20 cellular contexts compared by ENCODE assay signal in the genomic region with DNA sequence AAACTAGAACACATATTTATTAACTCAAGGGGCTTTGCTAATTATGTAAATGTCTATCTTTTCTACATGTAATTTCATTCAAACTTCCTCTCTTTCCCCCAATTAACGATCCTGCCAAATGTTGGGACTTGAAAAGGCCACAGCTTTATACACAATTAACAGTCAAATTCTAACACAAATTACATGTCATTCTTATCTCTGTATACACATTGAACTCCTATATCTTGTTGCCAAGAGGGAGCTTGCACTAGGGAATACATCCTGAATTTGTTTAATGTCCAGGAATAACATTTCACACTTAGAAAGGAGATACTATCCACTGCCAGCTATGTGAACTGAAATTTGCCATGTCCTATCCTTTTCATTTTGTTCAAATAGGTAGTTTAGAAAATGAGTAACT. TPM values are rescaled to one million over a fixed set of nuclear protein-coding genes. Genes with fewer than 3 reads are reported as not detected.
A peak's percentile ranks its signal among the peaks of the same experiment; 100 is the strongest.
DNase-seq lines count a peak whose midpoint lies in the region; ATAC-seq, FAIRE-seq and TF ChIP-seq lines count a peak whose summit lies in the region.
"Had no signal": no experiment of that assay in that cellular context is flagged by ENCODE, and none has a peak within 500 bp of the region (broad histone marks: within the 10 kb centered on the region; RNA-seq: fewer than 3 reads in every experiment).

No MANE protein-coding gene starts in this region.

- FAIRE-seq in K562 (lab: Jason Lieb, UNC): peak; percentile 71

- H3K9me3 ChIP-seq in K562 (replicated peaks; ENCODE audit: control insufficient read depth, insufficient read depth, low read depth, low read length): no peaks in the 10 kb centered on the region
- H3K9me3 ChIP-seq: BE2C, HAP-1 had no signal

- H3K9me1 ChIP-seq in K562 (ENCODE audit: control insufficient read depth, insufficient read depth, low read length): no peaks in the 10 kb centered on the region

- H3K4me2 ChIP-seq in K562 (ENCODE audit: insufficient read depth, low read length): peak overlapping the region; percentile 2; the same call in 1 of the 2 replicates

- H2AFZ ChIP-seq in K562 (ENCODE audit: low read depth, low read length): peak overlapping the region; percentile 37; the same call in 1 of the 2 replicates
- H2AFZ ChIP-seq: GM23248 had no signal

- ATAC-seq in K562: peak; percentile 11; the same call in 2 of the 3 replicates
- no peak for ATAC-seq in GM21528 (IDR thresholded peaks at IDR 0.05; ENCODE audit: low FRiP score, unreplicated experiment)
- ATAC-seq in GM21423 (IDR thresholded peaks at IDR 0.05; ENCODE audit: unreplicated experiment): no peak
- no peak for ATAC-seq in HG02981 (IDR thresholded peaks at IDR 0.05; ENCODE audit: unreplicated experiment)

- POLR2A ChIA-PET in K562 (lab: Yijun Ruan, JAX): no interaction called here

- H3K27me3 ChIP-seq in K562 (ENCODE audit: control insufficient read depth in 2 of 2, insufficient read depth in 2 of 2, low read length in 2 of 2): no peaks in the 10 kb centered on the region
- H3K27me3 ChIP-seq: BE2C had no signal

- 0% methylated on average over 1 of the region's 1 CpG for WGBS in K562 (ENCODE audit: insufficient coverage, low coverage, missing lambda C conversion rate)

- no peak for TF ChIP-seq RAD21 in K562 (CRISPR knock-in tag; conservative IDR thresholded peaks at IDR 0.05 in 1 of 2, IDR thresholded peaks at IDR 0.05 in 1 of 2)

- H3K36me3 ChIP-seq in K562 (ENCODE audit: control insufficient read depth, insufficient read depth, low read length): no peaks in the 10 kb centered on the region
- H3K36me3 ChIP-seq: BE2C, HAP-1 had no signal

- TF ChIP-seq POLR2A in K562 (conservative IDR thresholded peaks at IDR 0.05): no peak

- intact Hi-C loops in K562 (cut with micrococcal nuclease): loop anchor here (5.0 kb wide), 1 partner anchor 226 kb away; no protein-coding TSS in a partner anchor

- CTCF ChIA-PET in K562 (lab: Yijun Ruan, JAX; ENCODE audit: low intra/inter-chr PET ratio): no interaction called here

- in situ Hi-C loops in K562 (cut with MboI): no loop called here

- peak; percentile 56; the same call in 1 of the 2 replicates for TF ChIP-seq EP300 in K562 (IDR thresholded peaks at IDR 0.05; ENCODE audit: low read length)

- H3K4me1 ChIP-seq in K562 (replicated peaks in 1 of 2; ENCODE audit: control insufficient read depth in 2 of 2, insufficient read depth in 2 of 2, low read length in 2 of 2): peaks cover 13 to 51% of the 10 kb centered on the region in 2 experiments

- peak; percentile 9 to 26 for DNase-seq in NCI-H1930 (lab: John Stamatoyannopoulos, UW)
- DNase-seq in NCI-H69 (lab: John Stamatoyannopoulos, UW): peak; percentile 30
- peak; percentile 19 to 41 (median 24) for DNase-seq in K562 (ENCODE audit: extremely low read depth in 1 of 4, low spot score in 3 of 4)
- no peak for DNase-seq in D341Med (ENCODE audit: low spot score)
- DNase-seq: ACHN; BE2C; C1 segment of cervical spinal cord; CD4-positive, CD25-positive, alpha-beta regulatory T cell; CD8-positive, alpha-beta memory T cell; COR-L47; DMS153; DMS79; GDM1; GM23248 had no signal

- no peak overlapping the region for H3K4me3 ChIP-seq in K562
- H3K4me3 ChIP-seq: GM23248, HAP-1 had no signal

- BruUV-seq in K562 (replicated peaks; lab: Mats Ljungman, UMichigan): no TSS peak

- peak overlapping the region; percentile 71; the same call in 2 of the 3 replicates for H3K27ac ChIP-seq in K562 (ENCODE audit: extremely low read depth, low read depth, low read length)
- H3K27ac ChIP-seq: GM23248, HL-60 had no signal

- H3K79me2 ChIP-seq in K562 (ENCODE audit: control insufficient read depth, insufficient read depth, low read length): no peaks in the 10 kb centered on the region

- no peaks in the 10 kb centered on the region for H4K20me1 ChIP-seq in K562 (replicated peaks; ENCODE audit: control insufficient read depth, insufficient read depth, low read length)

- H3K9ac ChIP-seq in K562 (ENCODE audit: insufficient read depth in 1 of 2, low read depth in 2 of 2, low read length in 2 of 2): peak overlapping the region in 1 of 2 experiments; percentile 8; a peak in 1 of 4 replicates
- H3K9ac ChIP-seq: GM23248 had no signal

- no peak for TF ChIP-seq CTCF in K562 (IDR thresholded peaks at IDR 0.05 in 2 of 3, conservative IDR thresholded peaks at IDR 0.05 in 1 of 3; ENCODE audit: insufficient read depth in 2 of 3, low read depth in 1 of 3, low read length in 3 of 3)

TF ChIP-seq in K562, 482 proteins besides CTCF, POLR2A, EP300 and RAD21 (continues in another document):
- TF ChIP-seq DPF2 (IDR thresholded peaks at IDR 0.05) (peak; percentile 81), MEIS2 (IDR thresholded peaks at IDR 0.05; ENCODE audit: partially characterized antibody) (peak; percentile 75), PTRF (tag; IDR thresholded peaks at IDR 0.05) (no peak), ZNF3 (CRISPR knock-in tag; IDR thresholded peaks at IDR 0.05) (no peak), RAD51 (IDR thresholded peaks at IDR 0.05; ENCODE audit: borderline replicate concordance, low read depth) (no peak), TAL1 (IDR thresholded peaks at IDR 0.05) (peak; percentile 62), KDM4B (IDR thresholded peaks at IDR 0.05; ENCODE audit: borderline replicate concordance in 2 of 2, low read depth in 1 of 2) (no peak), DACH1 (IDR thresholded peaks at IDR 0.05; ENCODE audit: partially characterized antibody) (peak; percentile 10), KDM2B (CRISPR knock-in tag; IDR thresholded peaks at IDR 0.05) (no peak), RFX1 (IDR thresholded peaks at IDR 0.05) (peak; percentile 12; the same call in 1 of the 2 replicates), EP400 (IDR thresholded peaks at IDR 0.05) (0 out of 2 replicates have a peak, but pooled peaks have one; percentile 25)
- TF ChIP-seq, protein P1, sequence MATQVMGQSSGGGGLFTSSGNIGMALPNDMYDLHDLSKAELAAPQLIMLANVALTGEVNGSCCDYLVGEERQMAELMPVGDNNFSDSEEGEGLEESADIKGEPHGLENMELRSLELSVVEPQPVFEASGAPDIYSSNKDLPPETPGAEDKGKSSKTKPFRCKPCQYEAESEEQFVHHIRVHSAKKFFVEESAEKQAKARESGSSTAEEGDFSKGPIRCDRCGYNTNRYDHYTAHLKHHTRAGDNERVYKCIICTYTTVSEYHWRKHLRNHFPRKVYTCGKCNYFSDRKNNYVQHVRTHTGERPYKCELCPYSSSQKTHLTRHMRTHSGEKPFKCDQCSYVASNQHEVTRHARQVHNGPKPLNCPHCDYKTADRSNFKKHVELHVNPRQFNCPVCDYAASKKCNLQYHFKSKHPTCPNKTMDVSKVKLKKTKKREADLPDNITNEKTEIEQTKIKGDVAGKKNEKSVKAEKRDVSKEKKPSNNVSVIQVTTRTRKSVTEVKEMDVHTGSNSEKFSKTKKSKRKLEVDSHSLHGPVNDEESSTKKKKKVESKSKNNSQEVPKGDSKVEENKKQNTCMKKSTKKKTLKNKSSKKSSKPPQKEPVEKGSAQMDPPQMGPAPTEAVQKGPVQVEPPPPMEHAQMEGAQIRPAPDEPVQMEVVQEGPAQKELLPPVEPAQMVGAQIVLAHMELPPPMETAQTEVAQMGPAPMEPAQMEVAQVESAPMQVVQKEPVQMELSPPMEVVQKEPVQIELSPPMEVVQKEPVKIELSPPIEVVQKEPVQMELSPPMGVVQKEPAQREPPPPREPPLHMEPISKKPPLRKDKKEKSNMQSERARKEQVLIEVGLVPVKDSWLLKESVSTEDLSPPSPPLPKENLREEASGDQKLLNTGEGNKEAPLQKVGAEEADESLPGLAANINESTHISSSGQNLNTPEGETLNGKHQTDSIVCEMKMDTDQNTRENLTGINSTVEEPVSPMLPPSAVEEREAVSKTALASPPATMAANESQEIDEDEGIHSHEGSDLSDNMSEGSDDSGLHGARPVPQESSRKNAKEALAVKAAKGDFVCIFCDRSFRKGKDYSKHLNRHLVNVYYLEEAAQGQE (CRISPR knock-in tag; IDR thresholded peaks at IDR 0.05; ENCODE audit: low read depth): no peak
- TF ChIP-seq, protein P2, sequence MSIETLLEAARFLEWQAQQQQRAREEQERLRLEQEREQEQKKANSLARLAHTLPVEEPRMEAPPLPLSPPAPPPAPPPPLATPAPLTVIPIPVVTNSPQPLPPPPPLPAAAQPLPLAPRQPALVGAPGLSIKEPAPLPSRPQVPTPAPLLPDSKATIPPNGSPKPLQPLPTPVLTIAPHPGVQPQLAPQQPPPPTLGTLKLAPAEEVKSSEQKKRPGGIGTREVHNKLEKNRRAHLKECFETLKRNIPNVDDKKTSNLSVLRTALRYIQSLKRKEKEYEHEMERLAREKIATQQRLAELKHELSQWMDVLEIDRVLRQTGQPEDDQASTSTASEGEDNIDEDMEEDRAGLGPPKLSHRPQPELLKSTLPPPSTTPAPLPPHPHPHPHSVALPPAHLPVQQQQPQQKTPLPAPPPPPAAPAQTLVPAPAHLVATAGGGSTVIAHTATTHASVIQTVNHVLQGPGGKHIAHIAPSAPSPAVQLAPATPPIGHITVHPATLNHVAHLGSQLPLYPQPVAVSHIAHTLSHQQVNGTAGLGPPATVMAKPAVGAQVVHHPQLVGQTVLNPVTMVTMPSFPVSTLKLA (conservative IDR thresholded peaks at IDR 0.05): 0 out of 4 replicates have a peak, but pooled peaks of 1 of the 2 experiments have one; percentile 20

RNA-seq across cellular contexts. Expression of a gene that starts 38.9 kb away (rescaled TPM):
- not detected in 2 replicates for total RNA-seq in K562 (2011; cell fraction: chromatin; rRNA removed; ENCODE audit: low replicate concordance)
- total RNA-seq in K562 (2011; cell fraction: nucleolus; rRNA removed): not detected in 2 replicates
- not detected in 2 replicates for total RNA-seq in K562 (2011; cell fraction: nucleoplasm; rRNA removed)
- total RNA-seq in K562 (2014; rRNA removed) (not detected in 2 replicates), K562 (2014; rRNA removed; fragmentation: Illumina TruSeq; extraction: Trizol) (not detected in 2 replicates), K562 (2015; rRNA removed; fragmentation: Illumina TruSeq; extraction: Trizol) (not detected in 2 replicates), K562 (2021) (not detected in 2 replicates)
- polyA plus RNA-seq in K562 (2011; rRNA removed) (not detected in 2 replicates), K562 (2014; fragmentation: Illumina TruSeq; extraction: Trizol) (not detected in 2 replicates), K562 (2014; fragmentation: Nextera tagmentation; extraction: Ambion mirVana) (not detected), K562 (2014; rRNA removed) (not detected in 2 replicates)
- polyA plus RNA-seq in K562 (2011; cell fraction: cytosol; rRNA removed): not detected in 2 replicates
- polyA plus RNA-seq in K562 (2011; cell fraction: nucleus; rRNA removed): not detected in 2 replicates
- polyA plus RNA-seq in K562 (2012): 0.03 TPM in 1 of 2 replicates, not detected in the other
- not detected in 2 replicates for polyA minus RNA-seq in K562 (2011; rRNA and poly(A)+ RNA removed)
- not detected in 2 replicates for polyA minus RNA-seq in K562 (2011; cell fraction: cytosol; rRNA and poly(A)+ RNA removed)
- polyA minus RNA-seq in K562 (2011; cell fraction: nucleus; rRNA and poly(A)+ RNA removed): not detected in 2 replicates
- total RNA-seq: CD4-positive, CD25-positive, alpha-beta regulatory T cell; CD8-positive, alpha-beta memory T cell; GM23248; HT1080 had no signal
- polyA plus RNA-seq: CD8-positive, alpha-beta memory T cell; GM23248 had no signal
